Comparison of ENCODE assay signal across 8 cellular contexts in the genomic region with DNA sequence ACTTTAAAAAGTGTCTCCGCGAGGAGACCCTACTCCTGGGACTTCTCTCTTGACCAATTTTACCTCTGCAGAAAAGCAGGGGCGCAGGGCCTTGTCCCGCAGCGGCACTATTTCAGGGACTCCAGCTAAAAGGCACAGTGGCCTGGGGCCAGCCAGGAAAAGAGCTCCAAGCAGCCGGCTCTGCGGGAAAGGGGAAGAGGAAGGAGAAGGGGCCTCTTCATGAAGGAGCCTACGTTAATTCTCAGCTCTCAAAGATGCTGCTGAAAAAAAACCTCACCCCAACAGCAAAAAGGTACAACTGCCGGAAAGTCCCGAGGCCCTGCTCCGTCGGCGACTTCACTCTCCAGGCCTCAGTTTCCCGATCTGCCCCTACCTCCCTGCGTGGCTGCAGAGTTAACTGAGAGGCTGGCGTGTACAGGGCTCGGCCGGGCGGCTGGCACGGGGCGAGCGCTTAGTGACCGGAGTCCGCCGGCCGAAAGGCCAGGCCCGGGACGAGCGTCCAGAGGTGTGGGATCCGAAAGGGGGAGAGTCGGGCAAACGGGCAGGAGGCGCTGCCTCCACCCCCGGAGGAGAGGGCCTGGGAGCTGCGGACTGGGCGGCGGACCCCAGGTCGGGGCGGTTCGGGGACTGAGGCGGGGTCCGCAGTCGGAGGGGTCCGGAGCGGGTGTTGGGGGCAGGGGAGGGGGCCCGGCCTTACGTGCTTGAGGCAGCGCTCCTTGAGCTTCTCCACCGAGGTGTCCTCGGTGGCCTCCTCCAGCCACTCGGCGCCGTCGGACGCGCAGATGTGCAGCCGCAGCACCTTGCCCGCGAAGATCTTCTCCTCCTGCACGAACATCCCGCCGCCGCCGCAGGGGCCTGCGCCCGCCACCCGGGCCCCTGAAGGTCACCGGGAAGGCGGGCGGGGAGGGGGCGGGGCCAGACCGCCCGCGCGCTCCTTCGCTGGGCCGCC. TPM values are rescaled to one million over a fixed set of nuclear protein-coding genes. Genes with fewer than 3 reads are reported as not detected.
DNase-seq lines count a peak whose midpoint lies in the region; ATAC-seq and TF ChIP-seq lines count a peak whose summit lies in the region.

No MANE protein-coding gene starts in this region.

- H3K4me1 Mint-ChIP-seq in CD4-positive, alpha-beta T cell (ENCODE audit: low read depth), result peaks cover 27% of the 10 kb centered on the region
- H3K4me1 Mint-ChIP-seq in activated naive CD8-positive, alpha-beta T cell treated with anti-CD3 and anti-CD28 coated beads, Interleukin-2, amount 10 ng/mL, durations not matched to agents 7 days and 5 days, result peaks cover 25% of the 10 kb centered on the region

- peak in 1 of 10 experiments; percentile 41 for DNase-seq in CD4-positive, alpha-beta T cell
- DNase-seq in KBM-7 (peak; percentile 57), ecto neural progenitor cell (ENCODE audit: low spot score) (no peak), NCI-H2171 (lab: John Stamatoyannopoulos, UW) (no peak)
- DNase-seq in activated naive CD8-positive, alpha-beta T cell treated with anti-CD3 and anti-CD28 coated beads, Interleukin-2, amount 10 ng/mL, durations not matched to agents 7 days and 5 days, result peak; percentile 58

- H3K9me3 ChIP-seq in CD4-positive, alpha-beta T cell (ENCODE audit: control insufficient read depth, low read length), result no peaks in the 10 kb centered on the region
- H3K9me3 ChIP-seq in iPS-15b (ENCODE audit: control insufficient read depth, insufficient read depth, low read length) (no peaks in the 10 kb centered on the region), skeletal muscle tissue (ENCODE audit: control insufficient read depth in 3 of 3, low read length in 3 of 3) (no peaks in the 10 kb centered on the region)

- POLR2A ChIA-PET in CD4-positive, alpha-beta T cell (lab: Charles Lee), result interaction anchor here (0.6 to 2.4 kb wide), 11 partner anchors 52 to 403 kb away, joined by 3 to 8 read pairs (median 4); a partner anchor contains a TSS
- POLR2A ChIA-PET in activated naive CD8-positive, alpha-beta T cell treated with anti-CD3 and anti-CD28 coated beads, Interleukin-2, amount 10 ng/mL, durations not matched to agents 7 days and 5 days (lab: Charles Lee), result interaction anchor here (0.8 to 1.9 kb wide), 4 partner anchors 9 to 159 kb away, joined by 3 to 5 read pairs (median 4); no protein-coding TSS in a partner anchor

- H3K4me3 ChIP-seq in iPS-15b (ENCODE audit: low read depth, low read length) (peak overlapping the region; percentile 66), skeletal muscle tissue (ENCODE audit: low read length in 3 of 3) (peak overlapping the region; percentile 76 to 92 (median 87))

- H3K4me1 ChIP-seq in iPS-15b (ENCODE audit: control insufficient read depth, insufficient read depth, low read length) (peaks cover 5% of the 10 kb centered on the region), skeletal muscle tissue (ENCODE audit: control insufficient read depth in 3 of 3, insufficient read depth in 3 of 3, low read length in 3 of 3) (peaks cover 41 to 51% (median 44%) of the 10 kb centered on the region in 3 donors)

- H3K9me3 Mint-ChIP-seq in CD4-positive, alpha-beta T cell, result no peaks in the 10 kb centered on the region
- H3K9me3 Mint-ChIP-seq in activated naive CD8-positive, alpha-beta T cell treated with anti-CD3 and anti-CD28 coated beads, Interleukin-2, amount 10 ng/mL, durations not matched to agents 7 days and 5 days, result no peaks in the 10 kb centered on the region

- no peaks in the 10 kb centered on the region for H3K36me3 ChIP-seq in iPS-15b (ENCODE audit: control insufficient read depth, insufficient read depth, low read length)
- H3K36me3 ChIP-seq in skeletal muscle tissue (ENCODE audit: control insufficient read depth in 3 of 3, insufficient read depth in 3 of 3, low read length in 3 of 3), result no peaks in the 10 kb centered on the region

- no peak for TF ChIP-seq CTCF in CD4-positive, alpha-beta T cell (IDR thresholded peaks at IDR 0.05)

- H3K9ac ChIP-seq in iPS-15b (ENCODE audit: low read depth, low read length) (peak overlapping the region; percentile 60), skeletal muscle tissue (ENCODE audit: low read depth in 1 of 3, low read length in 3 of 3) (peak overlapping the region; percentile 90 to 97 (median 96))

- H3K27me3 ChIP-seq in CD4-positive, alpha-beta T cell (ENCODE audit: control insufficient read depth, insufficient read depth, low read length), result no peaks in the 10 kb centered on the region
- no peaks in the 10 kb centered on the region for H3K27me3 ChIP-seq in iPS-15b (ENCODE audit: control insufficient read depth, insufficient read depth, low read length)
- H3K27me3 ChIP-seq in skeletal muscle tissue (ENCODE audit: control insufficient read depth in 3 of 3, insufficient read depth in 3 of 3, low read length in 3 of 3), result no peaks in the 10 kb centered on the region

- no peak for ATAC-seq in CD4-positive, alpha-beta T cell (ENCODE audit: poor library complexity)
- peak; percentile 22 for ATAC-seq in GM19395 (IDR thresholded peaks at IDR 0.05; ENCODE audit: unreplicated experiment)
- peak; percentile 6 for ATAC-seq in activated naive CD8-positive, alpha-beta T cell treated with anti-CD3 and anti-CD28 coated beads, Interleukin-2, amount 10 ng/mL, durations not matched to agents 7 days and 5 days (ENCODE audit: low read depth)

- in situ Hi-C loops in KBM-7 (cut with MboI; ENCODE audit: low pct_unique_long_range_greater_than_20kb, low sequenced_read_pairs), result no loop called here

- peak overlapping the region; percentile 92 for H3K4me3 Mint-ChIP-seq in CD4-positive, alpha-beta T cell
- peak overlapping the region; percentile 87 for H3K4me3 Mint-ChIP-seq in activated naive CD8-positive, alpha-beta T cell treated with anti-CD3 and anti-CD28 coated beads, Interleukin-2, amount 10 ng/mL, durations not matched to agents 7 days and 5 days

- peaks cover 4% of the 10 kb centered on the region for H3K36me3 Mint-ChIP-seq in CD4-positive, alpha-beta T cell (ENCODE audit: low read depth)
- H3K36me3 Mint-ChIP-seq in activated naive CD8-positive, alpha-beta T cell treated with anti-CD3 and anti-CD28 coated beads, Interleukin-2, amount 10 ng/mL, durations not matched to agents 7 days and 5 days, result no peaks in the 10 kb centered on the region

- no peaks in the 10 kb centered on the region for H3K27me3 Mint-ChIP-seq in CD4-positive, alpha-beta T cell
- H3K27me3 Mint-ChIP-seq in activated naive CD8-positive, alpha-beta T cell treated with anti-CD3 and anti-CD28 coated beads, Interleukin-2, amount 10 ng/mL, durations not matched to agents 7 days and 5 days, result peaks cover 8% of the 10 kb centered on the region

- CTCF ChIA-PET in CD4-positive, alpha-beta T cell (lab: Charles Lee), result interaction anchor here (1.0 to 1.1 kb wide), 2 partner anchors 15 to 97 kb away, joined by 3 read pairs; no protein-coding TSS in a partner anchor

- intact Hi-C loops in CD4-positive, alpha-beta T cell (cut with DNase I, micrococcal nuclease), result loop anchor here (1.0 to 10.0 kb wide), 9 partner anchors 53 to 1654 kb away; a partner anchor contains a TSS

- H3K27ac Mint-ChIP-seq in CD4-positive, alpha-beta T cell, result peak overlapping the region; percentile 86
- H3K27ac Mint-ChIP-seq in activated naive CD8-positive, alpha-beta T cell treated with anti-CD3 and anti-CD28 coated beads, Interleukin-2, amount 10 ng/mL, durations not matched to agents 7 days and 5 days, result peak overlapping the region; percentile 70

- peak overlapping the region; percentile 35 for H3K27ac ChIP-seq in CD4-positive, alpha-beta T cell (ENCODE audit: low read depth, low read length)
- H3K27ac ChIP-seq in skeletal muscle tissue (ENCODE audit: low read depth, low read length), result peak overlapping the region; percentile 92

RNA-seq across cellular contexts. Expression of a gene that starts 0.6 kb away (rescaled TPM):
- total RNA-seq in CD4-positive, alpha-beta T cell, result 10 to 100 TPM; 16.4 to 19.6 TPM
- 10 to 100 TPM; 30.5 to 31.0 TPM for total RNA-seq in activated naive CD8-positive, alpha-beta T cell treated with anti-CD3 and anti-CD28 coated beads, Interleukin-2, amount 10 ng/mL, durations not matched to agents 7 days and 5 days
- total RNA-seq in skeletal muscle tissue, result 37.6 TPM

RNA-seq across cellular contexts. Expression of a gene that starts 53.3 kb away (rescaled TPM):
- 10 to 100 TPM; 16.8 to 18.2 TPM for total RNA-seq in CD4-positive, alpha-beta T cell
- 10 to 100 TPM; 32.5 to 35.4 TPM for total RNA-seq in activated naive CD8-positive, alpha-beta T cell treated with anti-CD3 and anti-CD28 coated beads, Interleukin-2, amount 10 ng/mL, durations not matched to agents 7 days and 5 days
- 31.3 TPM for total RNA-seq in skeletal muscle tissue

Comparison
In these comparisons a context has a peak if more than half of its experiments do, and no peak if none do; other contexts are left out.
1. DNase-seq: peak in KBM-7 (single experiment) and activated naive CD8-positive, alpha-beta T cell treated with anti-CD3 and anti-CD28 coated beads, Interleukin-2, amount 10 ng/mL, durations not matched to agents 7 days and 5 days (single experiment); none in ecto neural progenitor cell (single experiment) and NCI-H2171 (single experiment).